14 cellular contexts compared by ENCODE assay signal in genomic region chr1:39852214-39852791, GRCh38. TPM values are rescaled to one million over a fixed set of nuclear protein-coding genes. Genes with fewer than 3 reads are reported as not detected.
A peak's percentile ranks its signal among the peaks of the same experiment; 100 is the strongest.
DNase-seq lines count a peak whose midpoint lies in the region; ATAC-seq and TF ChIP-seq lines count a peak whose summit lies in the region.
"Had no signal": no experiment of that assay in that cellular context is flagged by ENCODE, and none has a peak within 500 bp of the region (broad histone marks: within the 10 kb centered on the region; RNA-seq: fewer than 3 reads in every experiment).

No MANE protein-coding gene starts in this region.

- ATAC-seq in left lung, result peak; percentile 58
- no peak for ATAC-seq in GM19467 (IDR thresholded peaks at IDR 0.05; ENCODE audit: unreplicated experiment)
- ATAC-seq in HG03378 (IDR thresholded peaks at IDR 0.05; ENCODE audit: unreplicated experiment), result no peak

- DNase-seq in DMS153 treated with DMSO at 0.1 percent for 48 hours (lab: John Stamatoyannopoulos, UW; ENCODE audit: unreplicated experiment) (peak; percentile 94), NCI-H146 treated with DMSO at 0.1 percent for 48 hours (lab: John Stamatoyannopoulos, UW; ENCODE audit: unreplicated experiment) (peak; percentile 44), adipocyte (ENCODE audit: low read depth) (peak; percentile 44), left lung (no peak), cardiac septum (ENCODE audit: low spot score) (no peak), endodermal cell (no peak)
- DNase-seq: activated CD4-positive, alpha-beta T cell treated with anti-CD3 and anti-CD28 coated beads for 48 hours; activated gamma-delta T cell treated with Interleukin-2 at 50 U/mL for 16 hours; CD4-positive, alpha-beta T cell; midbrain; sigmoid colon had no signal

- H3K4me1 ChIP-seq in adipocyte (ENCODE audit: control insufficient read depth, insufficient read depth, low read length) (peaks cover 10% of the 10 kb centered on the region), left lung (peaks cover 0 to 10% of the 10 kb centered on the region in 2 donors), endodermal cell (ENCODE audit: control insufficient read depth, insufficient read depth, low read length) (peaks cover 1% of the 10 kb centered on the region)

- peaks cover 44% of the 10 kb centered on the region for H3K36me3 Mint-ChIP-seq in endodermal cell (ENCODE audit: low read depth)

- H3K27me3 ChIP-seq in adipocyte (replicated peaks; ENCODE audit: control insufficient read depth, insufficient read depth, low read length) (no peaks in the 10 kb centered on the region), left lung (no peaks in the 10 kb centered on the region), endodermal cell (ENCODE audit: control insufficient read depth, insufficient read depth, low read length, poor library complexity, severe bottlenecking) (no peaks in the 10 kb centered on the region)
- H3K27me3 ChIP-seq: sigmoid colon had no signal

- WGBS in endodermal cell (ENCODE audit: insufficient coverage in 1 of 2, insufficient read length in 1 of 2), 2 experiments, result 94 to 96% methylated on average over 3 to 5 of the region's 5 CpGs

- peaks cover 7% of the 10 kb centered on the region for H3K4me1 Mint-ChIP-seq in endodermal cell

- intact Hi-C loops in left lung (cut with DNase I) (no loop called here), cardiac septum (cut with DNase I) (no loop called here)

- H3K9me3 Mint-ChIP-seq in endodermal cell, result no peaks in the 10 kb centered on the region
- H3K9me3 Mint-ChIP-seq: CD4-positive, alpha-beta T cell; dendritic cell treated with granulocyte-macrophage colony-stimulating factor and Interleukin-4, amounts not matched to agents 40 ng/mL and 50 ng/mL, for 4 days had no signal

- H3K4me3 Mint-ChIP-seq in endodermal cell, result no peak overlapping the region
- H3K4me3 Mint-ChIP-seq: CD4-positive, alpha-beta T cell; dendritic cell treated with granulocyte-macrophage colony-stimulating factor and Interleukin-4, amounts not matched to agents 40 ng/mL and 50 ng/mL, for 4 days had no signal

- no peak overlapping the region for H3K27ac ChIP-seq in left lung
- no peak overlapping the region for H3K27ac ChIP-seq in endodermal cell (ENCODE audit: low read depth, low read length)
- H3K27ac ChIP-seq: sigmoid colon had no signal

- H3K36me3 ChIP-seq in adipocyte (ENCODE audit: control insufficient read depth, insufficient read depth, low read length, severe bottlenecking), result peaks cover 54% of the 10 kb centered on the region
- peaks cover 0 to 47% of the 10 kb centered on the region in 2 donors for H3K36me3 ChIP-seq in left lung
- H3K36me3 ChIP-seq in endodermal cell (ENCODE audit: control insufficient read depth, insufficient read depth, low read length), result peaks cover 64% of the 10 kb centered on the region

- H3K9ac ChIP-seq in adipocyte (ENCODE audit: low read length), result no peak overlapping the region
- no peak overlapping the region for H3K9ac ChIP-seq in endodermal cell (ENCODE audit: extremely low read depth, low read length, poor library complexity, severe bottlenecking)

- no peak overlapping the region for H3K27ac Mint-ChIP-seq in endodermal cell
- H3K27ac Mint-ChIP-seq: CD4-positive, alpha-beta T cell; dendritic cell treated with granulocyte-macrophage colony-stimulating factor and Interleukin-4, amounts not matched to agents 40 ng/mL and 50 ng/mL, for 4 days had no signal

- TF ChIP-seq CTCF in left lung (IDR thresholded peaks at IDR 0.05) (no peak), endodermal cell (conservative IDR thresholded peaks at IDR 0.05) (no peak)

- no peaks in the 10 kb centered on the region for H3K27me3 Mint-ChIP-seq in endodermal cell (ENCODE audit: insufficient read depth)
- H3K27me3 Mint-ChIP-seq: CD4-positive, alpha-beta T cell; dendritic cell treated with granulocyte-macrophage colony-stimulating factor and Interleukin-4, amounts not matched to agents 40 ng/mL and 50 ng/mL, for 4 days had no signal

- no peak overlapping the region for H3K4me3 ChIP-seq in adipocyte (ENCODE audit: low read length)
- H3K4me3 ChIP-seq in left lung, result no peak overlapping the region
- no peak overlapping the region for H3K4me3 ChIP-seq in endodermal cell (ENCODE audit: low read length)
- H3K4me3 ChIP-seq: sigmoid colon had no signal

- H3K9me3 ChIP-seq in adipocyte (ENCODE audit: control insufficient read depth, low read length), result no peaks in the 10 kb centered on the region
- no peaks in the 10 kb centered on the region for H3K9me3 ChIP-seq in left lung
- no peaks in the 10 kb centered on the region for H3K9me3 ChIP-seq in endodermal cell (ENCODE audit: control insufficient read depth, low read length)
- H3K9me3 ChIP-seq: sigmoid colon had no signal

RNA-seq across cellular contexts. Expression of gene TRIT1, which starts 31.0 kb away (rescaled TPM):
- 10 to 100 TPM; 10.5 to 13.1 TPM for total RNA-seq in left lung
- 16.6 TPM for total RNA-seq in cardiac septum
- 10 to 100 TPM; 26.2 to 35.1 TPM for total RNA-seq in endodermal cell
- 36.7 TPM for polyA plus RNA-seq in endodermal cell (2013, experiment 1 of 2)
- 39.1 TPM for polyA plus RNA-seq in endodermal cell (2013, experiment 2 of 2)

RNA-seq across cellular contexts. Expression of gene MYCL, which starts 49.4 kb away (rescaled TPM):
- total RNA-seq in left lung (1 to 10 TPM; 2.7 to 4.3 TPM), cardiac septum (0.35 TPM), endodermal cell (10 to 100 TPM; 35.0 to 39.5 TPM)
- polyA plus RNA-seq in endodermal cell (2013, experiment 1 of 2), result 44.2 TPM
- polyA plus RNA-seq in endodermal cell (2013, experiment 2 of 2), result 38.5 TPM

Comparison
In these comparisons a context has a peak if more than half of its experiments do, and no peak if none do; other contexts are left out.
1. DNase-seq: peak in DMS153 treated with DMSO at 0.1 percent for 48 hours (single experiment), NCI-H146 treated with DMSO at 0.1 percent for 48 hours (single experiment) and adipocyte (single experiment); none in left lung (0 of 2), cardiac septum (single experiment) and endodermal cell (single experiment).
2. RNA of gene MYCL, which starts 49.4 kb away (total RNA-seq): 35.0 to 39.5 TPM in endodermal cell; 2.7 to 4.3 TPM in left lung and 0.35 TPM in cardiac septum (single experiment); every median in the first group is over 4 times any median in the second.